In the genomic region with DNA sequence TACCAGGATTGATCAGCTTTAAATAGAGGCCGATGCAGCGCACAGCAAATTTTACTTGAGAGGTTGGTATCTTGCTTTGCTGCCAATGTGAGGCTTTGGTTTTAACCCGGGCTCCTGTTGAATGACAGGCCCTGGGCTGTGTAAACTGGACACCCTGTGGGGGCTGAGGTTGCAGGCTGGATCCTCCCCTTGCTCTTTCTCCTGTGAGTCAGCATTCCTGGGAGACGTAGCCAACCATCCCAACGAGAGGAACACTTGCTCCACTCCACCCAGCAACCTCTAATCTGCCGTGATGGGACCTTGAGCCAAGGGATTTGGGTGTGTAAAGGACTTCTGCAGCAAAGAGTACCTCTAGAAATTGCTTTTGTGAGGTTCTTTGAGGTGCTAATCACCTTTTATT, we compare ENCODE assay signal across 13 cellular contexts.
DNase-seq lines count a peak whose midpoint lies in the region; ATAC-seq and TF ChIP-seq lines count a peak whose summit lies in the region.
"Had no signal": no experiment of that assay in that cellular context is flagged by ENCODE, and none has a peak within 500 bp of the region (broad histone marks: within the 10 kb centered on the region; RNA-seq: fewer than 3 reads in every experiment).

No MANE protein-coding gene starts in this region.

- TF ChIP-seq POLR2A in transverse colon (IDR thresholded peaks at IDR 0.05) = no peak
- TF ChIP-seq POLR2A in gastroesophageal sphincter (IDR thresholded peaks at IDR 0.05) = no peak

- no peak overlapping the region for H3K27ac Mint-ChIP-seq in WTC11
- no peak overlapping the region for H3K27ac Mint-ChIP-seq in activated T-cell treated with anti-CD3 and anti-CD28 coated beads, Interleukin-2, amount 50 U/mL, for 72 hours
- H3K27ac Mint-ChIP-seq in mesothelial cell of epicardium = no peak overlapping the region
- H3K27ac Mint-ChIP-seq: activated CD4-positive, alpha-beta T cell treated with anti-CD3 and anti-CD28 coated beads, Interleukin-2, amount 10 ng/mL, durations not matched to agents 7 days and 5 days; natural killer cell treated with Interleukin-12 subunit alpha and Interleukin-12 subunit beta and Interleukin-15 and Interleukin-18, amount 100 ng/mL, for 72 hours; stimulated activated naive CD8-positive, alpha-beta T cell treated with anti-CD3 and anti-CD28 coated beads, Interleukin-15, amount 100 ng/mL, for 72 hours had no signal

- intact Hi-C loops in transverse colon (cut with DNase I; ENCODE audit: low total_unique reads) = no loop called here

- H3K4me1 Mint-ChIP-seq in WTC11 = peaks cover 14% of the 10 kb centered on the region
- H3K4me1 Mint-ChIP-seq in activated T-cell treated with anti-CD3 and anti-CD28 coated beads, Interleukin-2, amount 50 U/mL, for 72 hours (ENCODE audit: low read depth) = no peaks in the 10 kb centered on the region
- peaks cover 22% of the 10 kb centered on the region for H3K4me1 Mint-ChIP-seq in mesothelial cell of epicardium
- H3K4me1 Mint-ChIP-seq: activated CD4-positive, alpha-beta T cell treated with anti-CD3 and anti-CD28 coated beads, Interleukin-2, amount 10 ng/mL, durations not matched to agents 7 days and 5 days; stimulated activated naive CD8-positive, alpha-beta T cell treated with anti-CD3 and anti-CD28 coated beads, Interleukin-15, amount 100 ng/mL, for 72 hours had no signal

- ATAC-seq in WTC11 (peak; percentile 79), gastroesophageal sphincter (no peak)
- no peak for ATAC-seq in activated T-cell treated with anti-CD3 and anti-CD28 coated beads, Interleukin-2, amount 50 U/mL, for 72 hours (replicated peaks in 1 of 2)
- ATAC-seq: natural killer cell treated with Interleukin-12 subunit alpha and Interleukin-12 subunit beta and Interleukin-15 and Interleukin-18, amount 100 ng/mL, for 72 hours; stimulated activated naive CD8-positive, alpha-beta T cell treated with anti-CD3 and anti-CD28 coated beads, Interleukin-15, amount 100 ng/mL, for 72 hours had no signal

- 52% methylated on average over 5 of the region's 6 CpGs; no CpG with 5 or more reads in 1 of the 2 donors for WGBS in transverse colon (ENCODE audit: low coverage in 1 of 2), 2 donors
- WGBS in gastroesophageal sphincter (ENCODE audit: low coverage in 1 of 2), 2 donors = 37 to 50% methylated on average over 2 to 4 of the region's 6 CpGs

- H3K9me3 Mint-ChIP-seq in WTC11 (peaks cover 10% of the 10 kb centered on the region), mesothelial cell of epicardium (peaks cover 5% of the 10 kb centered on the region)
- H3K9me3 Mint-ChIP-seq in activated T-cell treated with anti-CD3 and anti-CD28 coated beads, Interleukin-2, amount 50 U/mL, for 72 hours = peaks cover 0 to 1% of the 10 kb centered on the region in 2 donors
- H3K9me3 Mint-ChIP-seq: activated CD4-positive, alpha-beta T cell treated with anti-CD3 and anti-CD28 coated beads, Interleukin-2, amount 10 ng/mL, durations not matched to agents 7 days and 5 days; stimulated activated naive CD8-positive, alpha-beta T cell treated with anti-CD3 and anti-CD28 coated beads, Interleukin-15, amount 100 ng/mL, for 72 hours had no signal

- no peaks in the 10 kb centered on the region for H3K4me1 ChIP-seq in transverse colon
- no peaks in the 10 kb centered on the region for H3K4me1 ChIP-seq in gastroesophageal sphincter

- H3K36me3 Mint-ChIP-seq in WTC11 (peaks cover 5% of the 10 kb centered on the region; the same call in 1 of the 2 replicates), mesothelial cell of epicardium (no peaks in the 10 kb centered on the region)
- no peaks in the 10 kb centered on the region for H3K36me3 Mint-ChIP-seq in activated T-cell treated with anti-CD3 and anti-CD28 coated beads, Interleukin-2, amount 50 U/mL, for 72 hours (ENCODE audit: insufficient read depth in 2 of 2)
- H3K36me3 Mint-ChIP-seq: natural killer cell treated with Interleukin-12 subunit alpha and Interleukin-12 subunit beta and Interleukin-15 and Interleukin-18, amount 100 ng/mL, for 72 hours had no signal

- no peak for TF ChIP-seq CTCF in WTC11 (IDR thresholded peaks at IDR 0.05)
- TF ChIP-seq CTCF in transverse colon (IDR thresholded peaks at IDR 0.05) = no peak
- TF ChIP-seq CTCF in gastroesophageal sphincter (IDR thresholded peaks at IDR 0.05) = no peak
- TF ChIP-seq CTCF in mesothelial cell of epicardium (IDR thresholded peaks at IDR 0.05; ENCODE audit: unreplicated experiment) = no peak

- TF ChIP-seq EP300 in transverse colon (IDR thresholded peaks at IDR 0.05; ENCODE audit: low read depth) (no peak), gastroesophageal sphincter (IDR thresholded peaks at IDR 0.05) (no peak)

- H3K4me3 ChIP-seq in transverse colon = no peak overlapping the region
- H3K4me3 ChIP-seq in gastroesophageal sphincter = no peak overlapping the region

- in situ Hi-C loops in ACHN (cut with HindIII; ENCODE audit: low pct_ligation_motif_present, low pct_unique_long_range_greater_than_20kb, low sequenced_read_pairs) (no loop called here), transverse colon (cut with MboI; ENCODE audit: low pct_ligation_motif_present in 1 of 4, low pct_unique_long_range_greater_than_20kb in 1 of 4, low sequenced_read_pairs in 3 of 4) (no loop called here)

- DNase-seq in ACHN (peak; percentile 90), HS-27A (ENCODE audit: low read depth) (peak; percentile 64), WTC11 (ENCODE audit: low spot score) (no peak), iPS-NIHi11 (ENCODE audit: low spot score) (peak; percentile 17), transverse colon (no peak), mesothelial cell of epicardium (ENCODE audit: low spot score in 2 of 2, unreplicated experiment in 2 of 2) (no peak)
- no peak for DNase-seq in activated T-cell treated with anti-CD3 and anti-CD28 coated beads, Interleukin-2, amount 50 U/mL, for 72 hours
- DNase-seq: activated CD4-positive, alpha-beta T cell treated with anti-CD3 and anti-CD28 coated beads, Interleukin-2, amount 10 ng/mL, durations not matched to agents 7 days and 5 days; amygdala; stimulated activated naive CD8-positive, alpha-beta T cell treated with anti-CD3 and anti-CD28 coated beads, Interleukin-15, amount 100 ng/mL, for 72 hours had no signal

- no peak overlapping the region for H3K27ac ChIP-seq in transverse colon
- H3K27ac ChIP-seq in gastroesophageal sphincter = no peak overlapping the region
- H3K27ac ChIP-seq: C4-2B had no signal

- H3K27me3 Mint-ChIP-seq in WTC11 (ENCODE audit: low read depth) = no peaks in the 10 kb centered on the region
- H3K27me3 Mint-ChIP-seq in activated T-cell treated with anti-CD3 and anti-CD28 coated beads, Interleukin-2, amount 50 U/mL, for 72 hours (ENCODE audit: low read depth) = no peaks in the 10 kb centered on the region
- H3K27me3 Mint-ChIP-seq in mesothelial cell of epicardium (ENCODE audit: low read depth) = no peaks in the 10 kb centered on the region
- H3K27me3 Mint-ChIP-seq: activated CD4-positive, alpha-beta T cell treated with anti-CD3 and anti-CD28 coated beads, Interleukin-2, amount 10 ng/mL, durations not matched to agents 7 days and 5 days; natural killer cell treated with Interleukin-12 subunit alpha and Interleukin-12 subunit beta and Interleukin-15 and Interleukin-18, amount 100 ng/mL, for 72 hours; stimulated activated naive CD8-positive, alpha-beta T cell treated with anti-CD3 and anti-CD28 coated beads, Interleukin-15, amount 100 ng/mL, for 72 hours had no signal

- no peaks in the 10 kb centered on the region for H3K27me3 ChIP-seq in transverse colon
- no peaks in the 10 kb centered on the region for H3K27me3 ChIP-seq in gastroesophageal sphincter

- H3K4me3 Mint-ChIP-seq in WTC11 (no peak overlapping the region), mesothelial cell of epicardium (no peak overlapping the region)
- H3K4me3 Mint-ChIP-seq in activated T-cell treated with anti-CD3 and anti-CD28 coated beads, Interleukin-2, amount 50 U/mL, for 72 hours = no peak overlapping the region
- H3K4me3 Mint-ChIP-seq: activated CD4-positive, alpha-beta T cell treated with anti-CD3 and anti-CD28 coated beads, Interleukin-2, amount 10 ng/mL, durations not matched to agents 7 days and 5 days; natural killer cell treated with Interleukin-12 subunit alpha and Interleukin-12 subunit beta and Interleukin-15 and Interleukin-18, amount 100 ng/mL, for 72 hours; stimulated activated naive CD8-positive, alpha-beta T cell treated with anti-CD3 and anti-CD28 coated beads, Interleukin-15, amount 100 ng/mL, for 72 hours had no signal

- H3K36me3 ChIP-seq in transverse colon (no peaks in the 10 kb centered on the region), gastroesophageal sphincter (no peaks in the 10 kb centered on the region)

- POLR2A ChIA-PET in WTC11 (lab: Charles Lee) = no interaction called here

- H3K9me3 ChIP-seq in transverse colon = no peaks in the 10 kb centered on the region
- no peaks in the 10 kb centered on the region for H3K9me3 ChIP-seq in gastroesophageal sphincter

- CTCF ChIA-PET in WTC11 (lab: Charles Lee) = interaction anchor here (0.6 kb wide), 1 partner anchor 27 kb away, joined by 3 read pairs; no protein-coding TSS in a partner anchor

TF ChIP-seq in WTC11, 78 proteins besides CTCF, POLR2A, EP300 and RAD21:
- TF ChIP-seq, protein P1, sequence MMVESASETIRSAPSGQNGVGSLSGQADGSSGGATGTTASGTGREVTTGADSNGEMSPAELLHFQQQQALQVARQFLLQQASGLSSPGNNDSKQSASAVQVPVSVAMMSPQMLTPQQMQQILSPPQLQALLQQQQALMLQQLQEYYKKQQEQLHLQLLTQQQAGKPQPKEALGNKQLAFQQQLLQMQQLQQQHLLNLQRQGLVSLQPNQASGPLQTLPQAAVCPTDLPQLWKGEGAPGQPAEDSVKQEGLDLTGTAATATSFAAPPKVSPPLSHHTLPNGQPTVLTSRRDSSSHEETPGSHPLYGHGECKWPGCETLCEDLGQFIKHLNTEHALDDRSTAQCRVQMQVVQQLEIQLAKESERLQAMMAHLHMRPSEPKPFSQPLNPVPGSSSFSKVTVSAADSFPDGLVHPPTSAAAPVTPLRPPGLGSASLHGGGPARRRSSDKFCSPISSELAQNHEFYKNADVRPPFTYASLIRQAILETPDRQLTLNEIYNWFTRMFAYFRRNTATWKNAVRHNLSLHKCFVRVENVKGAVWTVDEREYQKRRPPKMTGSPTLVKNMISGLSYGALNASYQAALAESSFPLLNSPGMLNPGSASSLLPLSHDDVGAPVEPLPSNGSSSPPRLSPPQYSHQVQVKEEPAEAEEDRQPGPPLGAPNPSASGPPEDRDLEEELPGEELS (CRISPR knock-in tag; IDR thresholded peaks at IDR 0.05) = no peak
- no peak for TF ChIP-seq ELF4 (CRISPR knock-in tag; IDR thresholded peaks at IDR 0.05; ENCODE audit: low read depth)
- TF ChIP-seq MXD4 (CRISPR knock-in tag; IDR thresholded peaks at IDR 0.05; ENCODE audit: borderline replicate concordance) = no peak
- TF ChIP-seq CBFB (CRISPR knock-in tag; IDR thresholded peaks at IDR 0.05; ENCODE audit: low read depth) = no peak

Comparison
In these comparisons a context has a peak if more than half of its experiments do, and no peak if none do; other contexts are left out.
1. DNase-seq: peak in ACHN (single experiment), HS-27A (single experiment) and iPS-NIHi11 (single experiment); none in WTC11 (single experiment), activated T-cell treated with anti-CD3 and anti-CD28 coated beads, Interleukin-2, amount 50 U/mL, for 72 hours (0 of 2), transverse colon (single experiment) and mesothelial cell of epicardium (0 of 2).